Comparison of ENCODE assay signal across 15 cellular contexts in the genomic region with DNA sequence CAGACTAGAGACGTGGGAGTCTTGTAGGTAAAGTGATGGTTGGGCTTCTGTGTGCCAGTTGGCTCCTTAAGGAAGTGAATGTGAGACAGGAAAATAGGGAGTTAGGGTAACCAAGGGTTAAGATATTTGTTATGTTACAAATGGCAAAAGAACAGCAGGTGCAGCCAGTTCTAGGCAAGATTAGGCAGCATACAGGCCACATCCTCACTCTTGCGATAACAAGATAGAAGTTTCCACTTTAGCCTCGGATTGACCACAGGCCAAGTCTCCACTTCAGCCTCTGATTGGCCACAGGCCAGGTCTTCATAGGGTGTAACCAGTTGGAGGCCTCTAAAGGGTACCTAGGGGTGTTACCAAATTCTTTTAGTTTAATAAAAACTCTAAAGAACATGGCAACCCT.
"Had no signal": no experiment of that assay in that cellular context is flagged by ENCODE, and none has a peak within 500 bp of the region (broad histone marks: within the 10 kb centered on the region; RNA-seq: fewer than 3 reads in every experiment).

No MANE protein-coding gene starts in this region.

- H3K4me3 ChIP-seq: breast epithelium, left lung, skin epidermis had no signal

- H3K27ac ChIP-seq: left lung, VCaP had no signal

- H3K36me3 ChIP-seq: breast epithelium, left lung had no signal

- H3K4me1 ChIP-seq: breast epithelium, left lung had no signal

- H3K27ac Mint-ChIP-seq: activated CD4-positive, alpha-beta memory T cell treated with anti-CD3 and anti-CD28 coated beads for 36 hours; activated naive CD8-positive, alpha-beta T cell treated with anti-CD3 and anti-CD28 coated beads, Interleukin-2, amount 10 ng/mL, durations not matched to agents 7 days and 5 days; endodermal cell; immature natural killer cell; nephron progenitor cell; stimulated activated naive CD8-positive, alpha-beta T cell treated with anti-CD3 and anti-CD28 coated beads, Interleukin-15, amount 100 ng/mL, for 72 hours had no signal

- H3K4me3 Mint-ChIP-seq: activated CD4-positive, alpha-beta memory T cell treated with anti-CD3 and anti-CD28 coated beads for 36 hours; activated naive CD8-positive, alpha-beta T cell treated with anti-CD3 and anti-CD28 coated beads, Interleukin-2, amount 10 ng/mL, durations not matched to agents 7 days and 5 days; endodermal cell; immature natural killer cell; nephron progenitor cell; stimulated activated naive CD8-positive, alpha-beta T cell treated with anti-CD3 and anti-CD28 coated beads, Interleukin-15, amount 100 ng/mL, for 72 hours had no signal

- H3K27me3 ChIP-seq: breast epithelium, left lung had no signal

- DNase-seq: activated CD4-positive, alpha-beta memory T cell treated with anti-CD3 and anti-CD28 coated beads for 36 hours; activated gamma-delta T cell; activated naive CD8-positive, alpha-beta T cell treated with anti-CD3 and anti-CD28 coated beads, Interleukin-2, amount 10 ng/mL, durations not matched to agents 7 days and 5 days; activated T-cell treated with anti-CD3 and anti-CD28 coated beads, Interleukin-2, amount 50 U/mL, for 48 hours; endodermal cell; immature natural killer cell; left lung; mesendoderm; nephron progenitor cell; retina; stimulated activated CD4-positive, alpha-beta T cell treated with anti-CD3 and anti-CD28 coated beads, Interleukin-4, amount 100 ng/mL, for 4 hours; stimulated activated naive CD8-positive, alpha-beta T cell treated with anti-CD3 and anti-CD28 coated beads, Interleukin-15, amount 100 ng/mL, for 72 hours had no signal

- H3K36me3 Mint-ChIP-seq: activated CD4-positive, alpha-beta memory T cell treated with anti-CD3 and anti-CD28 coated beads for 36 hours; activated naive CD8-positive, alpha-beta T cell treated with anti-CD3 and anti-CD28 coated beads, Interleukin-2, amount 10 ng/mL, durations not matched to agents 7 days and 5 days; immature natural killer cell had no signal

- H3K9me3 ChIP-seq: breast epithelium, left lung had no signal

- ATAC-seq: left lung; stimulated activated naive CD8-positive, alpha-beta T cell treated with anti-CD3 and anti-CD28 coated beads, Interleukin-15, amount 100 ng/mL, for 72 hours had no signal
